ENCODE assay signal across 1 cellular context in genomic region chr17:41710472-41711090, GRCh38.
TF ChIP-seq lines count a peak whose summit lies in the region.

No MANE protein-coding gene starts in this region.

TF ChIP-seq in GM23338, 12 proteins besides CTCF, POLR2A, EP300 and RAD21 (continued from another document):
- TF ChIP-seq ZNF462 (CRISPR knock-in tag; IDR thresholded peaks at IDR 0.05): no peak
- no peak for TF ChIP-seq JUNB (IDR thresholded peaks at IDR 0.05; ENCODE audit: unreplicated experiment)
- TF ChIP-seq EZH2phosphoT487 (IDR thresholded peaks at IDR 0.05; ENCODE audit: unreplicated experiment): no peak
- no peak for TF ChIP-seq ZNF114 (CRISPR knock-in tag; IDR thresholded peaks at IDR 0.05)
- no peak for TF ChIP-seq EZH2 (IDR thresholded peaks at IDR 0.05; ENCODE audit: low read depth, unreplicated experiment)
- no peak for TF ChIP-seq CREB1 (CRISPR knock-in tag; IDR thresholded peaks at IDR 0.05; ENCODE audit: low read depth)
- no peak for TF ChIP-seq ETS1 (IDR thresholded peaks at IDR 0.05)
- no peak for TF ChIP-seq NANOG (IDR thresholded peaks at IDR 0.05; ENCODE audit: borderline replicate concordance)
